Comparison of ENCODE assay signal across 8 cellular contexts in genomic region chr1:204152310-204153044, GRCh38. TPM values are rescaled to one million over a fixed set of nuclear protein-coding genes. Genes with fewer than 3 reads are reported as not detected.
DNase-seq lines count a peak whose midpoint lies in the region; ATAC-seq and TF ChIP-seq lines count a peak whose summit lies in the region.

No MANE protein-coding gene starts in this region.

- no peak for DNase-seq in activated naive CD4-positive, alpha-beta T cell treated with anti-CD3 and anti-CD28 coated beads, Interleukin-2, amount 10 ng/mL, durations not matched to agents 7 days and 5 days
- DNase-seq in activated naive CD4-positive, alpha-beta T cell treated with Interleukin-2 at 50 U/mL for 16 hours = no peak
- DNase-seq in chondrocyte (ENCODE audit: low spot score) (peak; percentile 87), mesenchymal stem cell (no peak), upper lobe of right lung (no peak), omental fat pad (ENCODE audit: low spot score) (no peak), NCI-H345 (lab: John Stamatoyannopoulos, UW) (no peak)

- H3K36me3 ChIP-seq in mesenchymal stem cell (ENCODE audit: control insufficient read depth in 1 of 2, insufficient read depth in 2 of 2, low read depth in 1 of 2, low read length in 2 of 2) = no peaks in the 10 kb centered on the region
- H3K36me3 ChIP-seq in upper lobe of right lung = no peaks in the 10 kb centered on the region

- H3K27ac ChIP-seq in mesenchymal stem cell (ENCODE audit: low read length, poor library complexity, severe bottlenecking) (no peak overlapping the region), upper lobe of right lung (no peak overlapping the region)

- peaks cover 17% of the 10 kb centered on the region for H3K4me1 ChIP-seq in mesenchymal stem cell (ENCODE audit: control insufficient read depth, insufficient read depth, low read depth, low read length)
- peaks cover 12% of the 10 kb centered on the region for H3K4me1 ChIP-seq in upper lobe of right lung

- peak overlapping the region; percentile 19 for H2BK120ac ChIP-seq in mesenchymal stem cell (ENCODE audit: low read depth, low read length)

- WGBS in mesenchymal stem cell = 55% methylated on average over 17 of the region's 25 CpGs

- peaks cover 68% of the 10 kb centered on the region for H3K27me3 Mint-ChIP-seq in activated naive CD4-positive, alpha-beta T cell treated with anti-CD3 and anti-CD28 coated beads, Interleukin-2, amount 10 ng/mL, durations not matched to agents 7 days and 5 days
- H3K27me3 Mint-ChIP-seq in chondrocyte (ENCODE audit: low read depth) = peaks cover 7% of the 10 kb centered on the region

- H3K27me3 ChIP-seq in mesenchymal stem cell (ENCODE audit: control insufficient read depth in 1 of 2, insufficient read depth in 1 of 2, low read length in 2 of 2) (peaks cover 26 to 72% of the 10 kb centered on the region in 2 experiments), upper lobe of right lung (no peaks in the 10 kb centered on the region)

- H3K14ac ChIP-seq in mesenchymal stem cell (ENCODE audit: low read length in 2 of 2) = no peak overlapping the region

- H3K4me3 ChIP-seq in mesenchymal stem cell (ENCODE audit: insufficient read depth in 1 of 2, low read depth in 1 of 2, low read length in 2 of 2) = peak overlapping the region; percentile 49 to 71
- peak overlapping the region; percentile 71 for H3K4me3 ChIP-seq in upper lobe of right lung

- no peaks in the 10 kb centered on the region for H3K9me3 Mint-ChIP-seq in activated naive CD4-positive, alpha-beta T cell treated with anti-CD3 and anti-CD28 coated beads, Interleukin-2, amount 10 ng/mL, durations not matched to agents 7 days and 5 days
- no peaks in the 10 kb centered on the region for H3K9me3 Mint-ChIP-seq in chondrocyte (ENCODE audit: low read depth)

- H3K79me1 ChIP-seq in mesenchymal stem cell (replicated peaks; ENCODE audit: low read length, poor library complexity, severe bottlenecking) = no peaks in the 10 kb centered on the region

- H3K9me3 ChIP-seq in mesenchymal stem cell (ENCODE audit: control insufficient read depth, low read length) = no peaks in the 10 kb centered on the region
- H3K9me3 ChIP-seq in upper lobe of right lung = no peaks in the 10 kb centered on the region

- peak overlapping the region; percentile 60 for H2AFZ ChIP-seq in mesenchymal stem cell (ENCODE audit: low read depth, low read length)

- intact Hi-C loops in upper lobe of right lung (cut with DNase I) = no loop called here

- no peak overlapping the region for H2BK5ac ChIP-seq in mesenchymal stem cell (ENCODE audit: low read depth, low read length, poor library complexity, severe bottlenecking)

- CTCF ChIA-PET in activated naive CD4-positive, alpha-beta T cell treated with anti-CD3 and anti-CD28 coated beads, Interleukin-2, amount 10 ng/mL, durations not matched to agents 7 days and 5 days (lab: Charles Lee) = no interaction called here

- peak overlapping the region; percentile 50 for H3K4me3 Mint-ChIP-seq in activated naive CD4-positive, alpha-beta T cell treated with anti-CD3 and anti-CD28 coated beads, Interleukin-2, amount 10 ng/mL, durations not matched to agents 7 days and 5 days
- H3K4me3 Mint-ChIP-seq in chondrocyte (ENCODE audit: unreplicated experiment) = peak overlapping the region; percentile 71

- H3K9ac ChIP-seq in mesenchymal stem cell (ENCODE audit: low read length) = peak overlapping the region; percentile 45

- H3K27ac Mint-ChIP-seq in activated naive CD4-positive, alpha-beta T cell treated with anti-CD3 and anti-CD28 coated beads, Interleukin-2, amount 10 ng/mL, durations not matched to agents 7 days and 5 days = no peak overlapping the region
- no peak overlapping the region for H3K27ac Mint-ChIP-seq in chondrocyte (ENCODE audit: unreplicated experiment)

- no peak for TF ChIP-seq CTCF in chondrocyte (IDR thresholded peaks at IDR 0.05)
- TF ChIP-seq CTCF in upper lobe of right lung (IDR thresholded peaks at IDR 0.05) = no peak
- no peak for TF ChIP-seq CTCF in omental fat pad (IDR thresholded peaks at IDR 0.05)

- ATAC-seq in upper lobe of right lung (peak; percentile 22), omental fat pad (ENCODE audit: low FRiP score) (no peak), GM21619 (IDR thresholded peaks at IDR 0.05; ENCODE audit: unreplicated experiment) (no peak)

- H3K4ac ChIP-seq in mesenchymal stem cell (ENCODE audit: low read depth in 1 of 2, low read length in 2 of 2) = peak overlapping the region; percentile 17 to 48

- peak overlapping the region; percentile 1 for H4K91ac ChIP-seq in mesenchymal stem cell (ENCODE audit: low read length)

- peak overlapping the region in 1 of 2 experiments; percentile 74 for H3K18ac ChIP-seq in mesenchymal stem cell (ENCODE audit: low read depth in 1 of 2, low read length in 2 of 2)

- no peaks in the 10 kb centered on the region for H3K4me1 Mint-ChIP-seq in activated naive CD4-positive, alpha-beta T cell treated with anti-CD3 and anti-CD28 coated beads, Interleukin-2, amount 10 ng/mL, durations not matched to agents 7 days and 5 days
- peaks cover 15% of the 10 kb centered on the region for H3K4me1 Mint-ChIP-seq in chondrocyte (ENCODE audit: low read depth)

- no peaks in the 10 kb centered on the region for H3K36me3 Mint-ChIP-seq in activated naive CD4-positive, alpha-beta T cell treated with anti-CD3 and anti-CD28 coated beads, Interleukin-2, amount 10 ng/mL, durations not matched to agents 7 days and 5 days
- no peaks in the 10 kb centered on the region for H3K36me3 Mint-ChIP-seq in chondrocyte (ENCODE audit: low read depth)

- peak overlapping the region; percentile 19 for H2BK15ac ChIP-seq in mesenchymal stem cell (ENCODE audit: low read depth, poor library complexity, severe bottlenecking)

- no peak overlapping the region for H2AK5ac ChIP-seq in mesenchymal stem cell (ENCODE audit: low read length, severe bottlenecking)

- peak overlapping the region in 1 of 2 experiments; percentile 54 for H3K23ac ChIP-seq in mesenchymal stem cell (ENCODE audit: low read length in 2 of 2)

- peak overlapping the region; percentile 41 for H4K8ac ChIP-seq in mesenchymal stem cell (ENCODE audit: low read length)

- H2BK12ac ChIP-seq in mesenchymal stem cell (ENCODE audit: low read length in 2 of 2) = no peak overlapping the region

- H3K4me2 ChIP-seq in mesenchymal stem cell (ENCODE audit: low read length, poor library complexity, severe bottlenecking) = peak overlapping the region; percentile 89

RNA-seq across cellular contexts. Expression of gene ETNK2, which starts 0.6 kb away (rescaled TPM):
- total RNA-seq in chondrocyte (10.2 to 30.2 TPM (median 10.5 TPM) in 3 replicates), upper lobe of right lung (3.6 TPM), omental fat pad (10 to 100 TPM; 11.8 to 16.9 (median 13.3) TPM)
- 5.0 TPM for polyA plus RNA-seq in mesenchymal stem cell (2013, experiment 1 of 2)
- polyA plus RNA-seq in mesenchymal stem cell (2013, experiment 2 of 2) = 4.8 TPM

RNA-seq across cellular contexts. Expression of gene REN, which starts 13.7 kb away (rescaled TPM):
- not detected in 3 replicates for total RNA-seq in chondrocyte
- polyA plus RNA-seq in mesenchymal stem cell (2013, experiment 1 of 2) = 0.10 TPM
- polyA plus RNA-seq in mesenchymal stem cell (2013, experiment 2 of 2) = 0.07 TPM
- total RNA-seq in upper lobe of right lung = 0.81 TPM
- 1 to 10 TPM in 2 of 4 donors, not detected in 2; 1.4 to 2.8 TPM for total RNA-seq in omental fat pad

RNA-seq across cellular contexts. Expression of gene KISS1, which starts 43.8 kb away (rescaled TPM):
- total RNA-seq in chondrocyte (0.77 to 0.95 TPM (median 0.82 TPM) in 3 replicates), upper lobe of right lung (2.9 TPM), omental fat pad (not detected)
- polyA plus RNA-seq in mesenchymal stem cell (2013, experiment 1 of 2) = 0.08 TPM
- polyA plus RNA-seq in mesenchymal stem cell (2013, experiment 2 of 2) = 0.22 TPM
